In the genomic region with DNA sequence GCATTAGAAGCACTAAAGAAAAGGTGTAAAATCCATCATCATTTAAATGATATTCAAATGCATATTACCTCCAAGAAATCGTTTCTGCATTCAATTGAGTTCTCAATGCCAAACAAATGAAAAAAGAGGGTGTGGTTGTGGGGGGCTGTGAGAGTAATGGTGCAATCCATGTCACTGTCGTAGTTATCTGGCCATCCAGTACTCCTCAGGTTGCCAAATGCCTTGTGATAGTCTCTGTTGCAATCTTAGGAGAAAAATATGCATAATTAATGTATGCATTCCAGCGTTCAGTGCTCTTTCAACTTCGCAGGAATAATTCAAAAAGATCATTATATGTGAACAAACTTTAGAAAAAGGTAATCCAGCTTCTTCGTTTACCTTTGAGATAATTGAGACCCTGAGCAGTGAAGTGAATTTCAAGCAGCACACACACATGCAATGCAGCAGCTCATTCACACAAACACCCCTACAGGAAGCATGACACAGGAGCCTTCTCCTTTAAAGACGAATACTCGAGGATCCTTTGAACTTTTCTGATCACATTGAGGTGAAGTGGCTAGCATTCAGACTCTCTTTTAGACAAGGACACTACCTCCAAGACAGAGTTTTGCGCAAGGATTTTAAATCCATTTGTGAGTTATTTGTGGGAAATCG, we compare ENCODE assay signal across 15 cellular contexts.
A peak's percentile ranks its signal among the peaks of the same experiment; 100 is the strongest.
DNase-seq lines count a peak whose midpoint lies in the region; ATAC-seq and TF ChIP-seq lines count a peak whose summit lies in the region.
"Had no signal": no experiment of that assay in that cellular context is flagged by ENCODE, and none has a peak within 500 bp of the region (broad histone marks: within the 10 kb centered on the region; RNA-seq: fewer than 3 reads in every experiment).

No MANE protein-coding gene starts in this region.

- WGBS in endodermal cell (ENCODE audit: insufficient coverage in 1 of 2, insufficient read length in 1 of 2), 2 experiments, result 54 to 55% methylated on average over 4 to 9 of the region's 9 CpGs

- H3K27me3 ChIP-seq in endodermal cell (ENCODE audit: control insufficient read depth, insufficient read depth, low read length, poor library complexity, severe bottlenecking) (no peaks in the 10 kb centered on the region), upper lobe of right lung (no peaks in the 10 kb centered on the region)
- H3K27me3 ChIP-seq: SJCRH30 had no signal

- peak; percentile 35 for TF ChIP-seq CTCF in endodermal cell (conservative IDR thresholded peaks at IDR 0.05)
- no peak for TF ChIP-seq CTCF in upper lobe of right lung (IDR thresholded peaks at IDR 0.05)

- no peaks in the 10 kb centered on the region for H3K36me3 ChIP-seq in endodermal cell (ENCODE audit: control insufficient read depth, insufficient read depth, low read length)
- no peaks in the 10 kb centered on the region for H3K36me3 ChIP-seq in upper lobe of right lung
- H3K36me3 ChIP-seq: SJCRH30 had no signal

- peaks cover 41% of the 10 kb centered on the region for H3K4me1 Mint-ChIP-seq in activated CD4-positive, alpha-beta T cell treated with anti-CD3 and anti-CD28 coated beads, Interleukin-2, amount 10 ng/mL, durations not matched to agents 7 days and 5 days
- H3K4me1 Mint-ChIP-seq in endodermal cell, result peaks cover 10% of the 10 kb centered on the region

- no peak for DNase-seq in activated CD4-positive, alpha-beta T cell treated with anti-CD3 and anti-CD28 coated beads, Interleukin-2, amount 10 ng/mL, durations not matched to agents 7 days and 5 days
- DNase-seq in activated CD4-positive, alpha-beta T cell treated with anti-CD3 and anti-CD28 coated beads for 4 hours, result no peak
- DNase-seq in OCI-M1 (lab: John Stamatoyannopoulos, UW) (peak; percentile 62), endodermal cell (no peak), NCI-H187 treated with DMSO at 0.1 percent for 48 hours (lab: John Stamatoyannopoulos, UW) (no peak), caudate nucleus (lab: John Stamatoyannopoulos, UW) (no peak), upper lobe of right lung (no peak), NCI-H69 (lab: John Stamatoyannopoulos, UW) (no peak)
- DNase-seq: C1 segment of cervical spinal cord, DMS 273 treated with DMSO at 0.1 percent for 48 hours, NCI-H1048, NCI-H146, NCI-H774, RPMI8226, SJCRH30 had no signal

- H3K4me3 Mint-ChIP-seq in activated CD4-positive, alpha-beta T cell treated with anti-CD3 and anti-CD28 coated beads, Interleukin-2, amount 10 ng/mL, durations not matched to agents 7 days and 5 days, result no peak overlapping the region
- H3K4me3 Mint-ChIP-seq in endodermal cell, result no peak overlapping the region

- H3K36me3 Mint-ChIP-seq in activated CD4-positive, alpha-beta T cell treated with anti-CD3 and anti-CD28 coated beads, Interleukin-2, amount 10 ng/mL, durations not matched to agents 7 days and 5 days (ENCODE audit: low read depth), result peaks cover 2% of the 10 kb centered on the region
- H3K36me3 Mint-ChIP-seq in endodermal cell (ENCODE audit: low read depth), result no peaks in the 10 kb centered on the region

- POLR2A ChIA-PET in activated CD4-positive, alpha-beta T cell treated with anti-CD3 and anti-CD28 coated beads, Interleukin-2, amount 10 ng/mL, durations not matched to agents 7 days and 5 days (lab: Charles Lee), result no interaction called here

- no peak overlapping the region for H3K27ac ChIP-seq in endodermal cell (ENCODE audit: low read depth, low read length)
- no peak overlapping the region for H3K27ac ChIP-seq in caudate nucleus (ENCODE audit: low read depth, low read length)
- no peak overlapping the region for H3K27ac ChIP-seq in upper lobe of right lung
- H3K27ac ChIP-seq: SJCRH30 had no signal

- intact Hi-C loops in upper lobe of right lung (cut with DNase I), result no loop called here

- CTCF ChIA-PET in activated CD4-positive, alpha-beta T cell treated with anti-CD3 and anti-CD28 coated beads, Interleukin-2, amount 10 ng/mL, durations not matched to agents 7 days and 5 days (lab: Charles Lee), result interaction anchor here (1.0 kb wide), 1 partner anchor 8 kb away, joined by 3 read pairs; no protein-coding TSS in a partner anchor

- H3K4me3 ChIP-seq in endodermal cell (ENCODE audit: low read length), result no peak overlapping the region
- H3K4me3 ChIP-seq in upper lobe of right lung, result no peak overlapping the region
- H3K4me3 ChIP-seq: SJCRH30 had no signal

- H3K27me3 Mint-ChIP-seq in activated CD4-positive, alpha-beta T cell treated with anti-CD3 and anti-CD28 coated beads, Interleukin-2, amount 10 ng/mL, durations not matched to agents 7 days and 5 days, result peaks cover 5% of the 10 kb centered on the region
- H3K27me3 Mint-ChIP-seq in endodermal cell (ENCODE audit: insufficient read depth), result peaks cover 3% of the 10 kb centered on the region

- H3K27ac Mint-ChIP-seq in activated CD4-positive, alpha-beta T cell treated with anti-CD3 and anti-CD28 coated beads, Interleukin-2, amount 10 ng/mL, durations not matched to agents 7 days and 5 days, result peak overlapping the region; percentile 32
- H3K27ac Mint-ChIP-seq in endodermal cell, result no peak overlapping the region

- H3K4me1 ChIP-seq in endodermal cell (ENCODE audit: control insufficient read depth, insufficient read depth, low read length) (no peaks in the 10 kb centered on the region), upper lobe of right lung (no peaks in the 10 kb centered on the region)
- H3K4me1 ChIP-seq: SJCRH30 had no signal

- H3K9me3 Mint-ChIP-seq in activated CD4-positive, alpha-beta T cell treated with anti-CD3 and anti-CD28 coated beads, Interleukin-2, amount 10 ng/mL, durations not matched to agents 7 days and 5 days, result no peaks in the 10 kb centered on the region
- no peaks in the 10 kb centered on the region for H3K9me3 Mint-ChIP-seq in endodermal cell

- no peak for ATAC-seq in upper lobe of right lung

- no peaks in the 10 kb centered on the region for H3K9me3 ChIP-seq in endodermal cell (ENCODE audit: control insufficient read depth, low read length)
- no peaks in the 10 kb centered on the region for H3K9me3 ChIP-seq in upper lobe of right lung
- H3K9me3 ChIP-seq: SJCRH30 had no signal

- H3K9ac ChIP-seq in endodermal cell (ENCODE audit: extremely low read depth, low read length, poor library complexity, severe bottlenecking), result no peak overlapping the region
